In the genomic region with DNA sequence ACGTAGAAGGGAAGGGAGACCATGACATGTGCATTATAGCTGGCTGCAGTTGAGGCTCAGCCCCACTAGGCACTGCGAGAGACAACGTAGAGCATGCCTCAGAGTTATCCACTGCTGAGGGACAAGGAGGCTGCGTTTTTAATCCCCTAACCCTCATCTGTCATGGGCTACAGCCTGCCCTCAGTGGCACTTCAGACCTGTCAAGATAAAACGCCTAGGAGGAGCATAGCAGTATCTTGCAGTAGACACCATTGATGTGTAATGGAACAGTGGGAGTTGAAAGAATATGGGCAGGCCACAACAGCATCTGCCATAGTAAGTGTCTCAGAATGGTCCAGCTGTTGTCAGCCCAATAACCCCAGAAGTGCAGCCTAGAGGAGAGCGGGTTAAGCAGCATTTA, we compare ENCODE assay signal across 1 cellular context.
TF ChIP-seq lines count a peak whose summit lies in the region.

No MANE protein-coding gene starts in this region.

TF ChIP-seq in IMR-90, 13 proteins besides CTCF, POLR2A, EP300 and RAD21:
- no peak for TF ChIP-seq CEBPB (IDR thresholded peaks at IDR 0.05; ENCODE audit: low read depth, low read length)
- no peak for TF ChIP-seq CHD1 (IDR thresholded peaks at IDR 0.05; ENCODE audit: low read depth, low read length)
- no peak for TF ChIP-seq MAFK (IDR thresholded peaks at IDR 0.05; ENCODE audit: low read depth, low read length)
- TF ChIP-seq SMC3 (IDR thresholded peaks at IDR 0.05; ENCODE audit: low read depth, low read length): no peak
- TF ChIP-seq, protein P1, sequence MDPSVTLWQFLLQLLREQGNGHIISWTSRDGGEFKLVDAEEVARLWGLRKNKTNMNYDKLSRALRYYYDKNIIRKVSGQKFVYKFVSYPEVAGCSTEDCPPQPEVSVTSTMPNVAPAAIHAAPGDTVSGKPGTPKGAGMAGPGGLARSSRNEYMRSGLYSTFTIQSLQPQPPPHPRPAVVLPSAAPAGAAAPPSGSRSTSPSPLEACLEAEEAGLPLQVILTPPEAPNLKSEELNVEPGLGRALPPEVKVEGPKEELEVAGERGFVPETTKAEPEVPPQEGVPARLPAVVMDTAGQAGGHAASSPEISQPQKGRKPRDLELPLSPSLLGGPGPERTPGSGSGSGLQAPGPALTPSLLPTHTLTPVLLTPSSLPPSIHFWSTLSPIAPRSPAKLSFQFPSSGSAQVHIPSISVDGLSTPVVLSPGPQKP (IDR thresholded peaks at IDR 0.05; ENCODE audit: borderline replicate concordance, low read depth, low read length): no peak
- no peak for TF ChIP-seq NFE2L2 (IDR thresholded peaks at IDR 0.05; ENCODE audit: low read depth, low read length)
